In the genomic region with DNA sequence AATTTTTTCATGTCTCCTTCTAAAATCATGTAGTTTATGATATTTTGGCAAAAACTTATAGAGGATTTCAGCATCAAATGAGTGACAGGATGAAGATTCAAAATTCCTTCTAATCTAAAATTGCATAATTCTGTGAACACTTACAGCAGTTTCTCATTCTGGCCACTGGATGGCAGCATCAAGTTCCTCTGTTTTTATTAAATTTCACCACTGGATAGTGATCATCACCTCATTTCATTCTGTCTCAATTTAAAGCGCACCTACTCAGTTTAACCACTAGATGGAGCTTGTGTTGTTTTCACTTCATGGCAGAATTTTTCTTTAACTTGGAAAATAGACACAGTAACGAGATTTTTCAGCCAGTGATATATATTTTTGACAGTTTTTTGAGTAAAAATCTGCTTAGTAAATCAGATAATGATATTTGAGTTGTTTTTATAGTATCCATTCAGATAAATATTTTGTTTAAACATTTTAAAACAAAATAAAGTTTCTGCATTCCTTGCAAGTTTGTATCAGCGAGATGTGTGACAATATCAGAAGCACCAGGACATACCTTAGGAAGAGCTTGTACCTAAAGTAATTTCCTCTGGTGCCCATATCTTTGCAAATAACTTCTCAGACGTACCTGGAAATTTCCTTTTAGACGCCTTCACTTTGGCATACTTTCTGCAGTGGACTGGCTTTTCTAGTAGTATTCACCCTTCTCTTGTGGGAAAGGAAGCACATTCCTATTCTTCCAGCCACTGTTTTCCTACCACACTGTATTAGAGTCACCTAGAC, we compare ENCODE assay signal across 8 cellular contexts.
DNase-seq lines count a peak whose midpoint lies in the region; ATAC-seq and TF ChIP-seq lines count a peak whose summit lies in the region.

No MANE protein-coding gene starts in this region.

- no peaks in the 10 kb centered on the region for H3K36me3 ChIP-seq in left lung

- no peaks in the 10 kb centered on the region for H3K27me3 ChIP-seq in left lung

- peak; percentile 92 for ATAC-seq in GM19043 (IDR thresholded peaks at IDR 0.05; ENCODE audit: low read depth, unreplicated experiment)
- peak; percentile 92 for ATAC-seq in HG03159 (IDR thresholded peaks at IDR 0.05; ENCODE audit: unreplicated experiment)
- peak; percentile 99 for ATAC-seq in left lung

- intact Hi-C loops in left lung (cut with DNase I) = no loop called here

- DNase-seq in CD1c-positive myeloid dendritic cell (ENCODE audit: extremely low spot score) = peak; percentile 91
- peak; percentile 64 for DNase-seq in NCI-H2196 (lab: John Stamatoyannopoulos, UW; ENCODE audit: unreplicated experiment)
- peak; percentile 12 for DNase-seq in UCSD-AML1 (lab: John Stamatoyannopoulos, UW; ENCODE audit: unreplicated experiment)
- peak; percentile 76 for DNase-seq in central memory CD4-positive, alpha-beta T cell
- no peak for DNase-seq in left lung
- peak in 2 of 3 experiments; percentile 15 to 35 for DNase-seq in stimulated activated CD4-positive, alpha-beta T cell treated with anti-CD3 and anti-CD28 coated beads, TNF-alpha, amount 100 ng/mL, for 4 hours (ENCODE audit: low read depth in 3 of 3)

- H3K27ac ChIP-seq in left lung = no peak overlapping the region

- H3K4me3 ChIP-seq in left lung = no peak overlapping the region

- no peaks in the 10 kb centered on the region for H3K9me3 ChIP-seq in left lung

- TF ChIP-seq CTCF in left lung (IDR thresholded peaks at IDR 0.05) = peak; percentile 87 to 99

- H3K4me1 ChIP-seq in left lung = peaks cover 0 to 6% of the 10 kb centered on the region in 2 donors

Comparison
In these comparisons a context has a peak if more than half of its experiments do, and no peak if none do; other contexts are left out.
1. DNase-seq: peak in CD1c-positive myeloid dendritic cell (single experiment), NCI-H2196 (single experiment), UCSD-AML1 (single experiment), central memory CD4-positive, alpha-beta T cell (single experiment) and stimulated activated CD4-positive, alpha-beta T cell treated with anti-CD3 and anti-CD28 coated beads, TNF-alpha, amount 100 ng/mL, for 4 hours (2 of 3); none in left lung (0 of 2).
2. Peak in every context shown above with its lines, with median percentiles within 50 percentile points of each other: ATAC-seq.